Comparison of ENCODE assay signal across 1 cellular context in the genomic region with DNA sequence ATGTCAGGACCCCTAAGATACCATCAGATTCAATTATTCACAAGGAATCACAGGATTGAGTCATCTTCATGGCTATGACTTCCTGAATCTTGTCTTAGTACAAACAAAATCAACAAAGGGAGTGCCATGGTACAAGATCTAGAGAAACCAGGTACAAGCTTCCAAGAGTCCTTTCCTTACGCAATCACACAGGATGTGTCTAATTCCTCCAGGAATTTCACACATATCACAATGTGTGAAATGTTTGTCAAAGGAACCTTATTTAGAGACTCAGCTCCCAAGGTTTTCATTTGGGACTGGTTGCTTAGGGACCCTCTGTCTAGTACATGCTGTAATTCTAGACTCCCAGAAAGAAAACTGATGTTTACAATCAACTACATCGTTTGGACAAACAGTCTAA.
TF ChIP-seq lines count a peak whose summit lies in the region.

No MANE protein-coding gene starts in this region.

TF ChIP-seq in H1, 55 proteins besides CTCF, POLR2A, EP300 and RAD21 (continued from another document):
- TF ChIP-seq KDM4A (IDR thresholded peaks at IDR 0.05; ENCODE audit: low read depth, low read length, severe bottlenecking) (no peak), CHD1 (IDR thresholded peaks at IDR 0.05; ENCODE audit: low read depth, low read length) (no peak), NANOG (IDR thresholded peaks at IDR 0.05; ENCODE audit: insufficient read depth, low read depth, low read length, poor library complexity, severe bottlenecking) (no peak), CEBPB (IDR thresholded peaks at IDR 0.05; ENCODE audit: low read depth, low read length) (peak; percentile 67; the same call in 1 of the 2 replicates)
